Comparison of ENCODE assay signal across 3 cellular contexts in the genomic region with DNA sequence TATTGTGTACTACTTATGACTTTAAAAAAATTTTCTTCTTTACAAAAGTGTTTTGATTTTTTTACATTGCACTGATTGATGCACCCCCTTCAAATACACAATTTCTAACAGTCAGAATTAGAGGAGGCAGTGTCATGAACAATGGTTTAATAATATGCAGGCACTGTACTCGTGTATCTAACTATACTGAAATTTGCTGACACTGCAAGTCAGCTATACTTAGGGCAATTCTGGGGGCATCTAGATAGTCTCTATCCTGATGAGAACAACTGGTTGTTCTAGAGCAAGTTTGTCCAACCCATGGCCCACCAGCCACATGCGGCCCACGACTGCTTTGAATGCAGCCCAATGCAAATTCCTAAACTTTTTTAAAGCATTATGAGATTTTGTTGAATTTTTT.
A peak's percentile ranks its signal among the peaks of the same experiment; 100 is the strongest.
TF ChIP-seq lines count a peak whose summit lies in the region.

No MANE protein-coding gene starts in this region.

TF ChIP-seq in HepG2, 621 proteins besides CTCF, POLR2A, EP300 and RAD21:
- TF ChIP-seq HNRNPK (IDR thresholded peaks at IDR 0.05; ENCODE audit: low read depth, low read length, poor library complexity, severe bottlenecking) (no peak), MAFF (IDR thresholded peaks at IDR 0.05; ENCODE audit: low read depth, low read length) (peak; percentile 94), MAFK (conservative IDR thresholded peaks at IDR 0.05 in 1 of 2, IDR thresholded peaks at IDR 0.05 in 1 of 2; ENCODE audit: low read length in 2 of 2) (peak; percentile 93 to 98), ZNF800 (CRISPR knock-in tag; IDR thresholded peaks at IDR 0.05) (no peak), ZNF775 (CRISPR knock-in tag; IDR thresholded peaks at IDR 0.05; ENCODE audit: borderline replicate concordance) (no peak), ZNF766 (CRISPR knock-in tag; IDR thresholded peaks at IDR 0.05; ENCODE audit: borderline replicate concordance) (no peak), ZNF549 (CRISPR knock-in tag; IDR thresholded peaks at IDR 0.05) (no peak), SMAD1 (CRISPR knock-in tag; IDR thresholded peaks at IDR 0.05; ENCODE audit: borderline replicate concordance, low read depth) (no peak), ZNF703 (CRISPR knock-in tag; IDR thresholded peaks at IDR 0.05; ENCODE audit: borderline replicate concordance) (no peak), TAF15 (IDR thresholded peaks at IDR 0.05; ENCODE audit: low read depth, low read length, poor library complexity, severe bottlenecking) (no peak), ZNF629 (CRISPR knock-in tag; conservative IDR thresholded peaks at IDR 0.05) (no peak)

TF ChIP-seq in IMR-90, 13 proteins besides CTCF, POLR2A, EP300 and RAD21:
- TF ChIP-seq CEBPB (IDR thresholded peaks at IDR 0.05; ENCODE audit: low read depth, low read length): no peak
- peak; percentile 97 for TF ChIP-seq MAFK (IDR thresholded peaks at IDR 0.05; ENCODE audit: low read depth, low read length)
- TF ChIP-seq NFE2L2 (IDR thresholded peaks at IDR 0.05; ENCODE audit: low read depth, low read length): no peak
- no peak for TF ChIP-seq CHD1 (IDR thresholded peaks at IDR 0.05; ENCODE audit: low read depth, low read length)
- no peak for TF ChIP-seq RFX5 (IDR thresholded peaks at IDR 0.05; ENCODE audit: low read depth, low read length)

TF ChIP-seq in H1, 55 proteins besides CTCF, POLR2A, EP300 and RAD21:
- peak; percentile 75 for TF ChIP-seq MAFK (IDR thresholded peaks at IDR 0.05; ENCODE audit: low read depth, low read length)
- TF ChIP-seq, protein P1, sequence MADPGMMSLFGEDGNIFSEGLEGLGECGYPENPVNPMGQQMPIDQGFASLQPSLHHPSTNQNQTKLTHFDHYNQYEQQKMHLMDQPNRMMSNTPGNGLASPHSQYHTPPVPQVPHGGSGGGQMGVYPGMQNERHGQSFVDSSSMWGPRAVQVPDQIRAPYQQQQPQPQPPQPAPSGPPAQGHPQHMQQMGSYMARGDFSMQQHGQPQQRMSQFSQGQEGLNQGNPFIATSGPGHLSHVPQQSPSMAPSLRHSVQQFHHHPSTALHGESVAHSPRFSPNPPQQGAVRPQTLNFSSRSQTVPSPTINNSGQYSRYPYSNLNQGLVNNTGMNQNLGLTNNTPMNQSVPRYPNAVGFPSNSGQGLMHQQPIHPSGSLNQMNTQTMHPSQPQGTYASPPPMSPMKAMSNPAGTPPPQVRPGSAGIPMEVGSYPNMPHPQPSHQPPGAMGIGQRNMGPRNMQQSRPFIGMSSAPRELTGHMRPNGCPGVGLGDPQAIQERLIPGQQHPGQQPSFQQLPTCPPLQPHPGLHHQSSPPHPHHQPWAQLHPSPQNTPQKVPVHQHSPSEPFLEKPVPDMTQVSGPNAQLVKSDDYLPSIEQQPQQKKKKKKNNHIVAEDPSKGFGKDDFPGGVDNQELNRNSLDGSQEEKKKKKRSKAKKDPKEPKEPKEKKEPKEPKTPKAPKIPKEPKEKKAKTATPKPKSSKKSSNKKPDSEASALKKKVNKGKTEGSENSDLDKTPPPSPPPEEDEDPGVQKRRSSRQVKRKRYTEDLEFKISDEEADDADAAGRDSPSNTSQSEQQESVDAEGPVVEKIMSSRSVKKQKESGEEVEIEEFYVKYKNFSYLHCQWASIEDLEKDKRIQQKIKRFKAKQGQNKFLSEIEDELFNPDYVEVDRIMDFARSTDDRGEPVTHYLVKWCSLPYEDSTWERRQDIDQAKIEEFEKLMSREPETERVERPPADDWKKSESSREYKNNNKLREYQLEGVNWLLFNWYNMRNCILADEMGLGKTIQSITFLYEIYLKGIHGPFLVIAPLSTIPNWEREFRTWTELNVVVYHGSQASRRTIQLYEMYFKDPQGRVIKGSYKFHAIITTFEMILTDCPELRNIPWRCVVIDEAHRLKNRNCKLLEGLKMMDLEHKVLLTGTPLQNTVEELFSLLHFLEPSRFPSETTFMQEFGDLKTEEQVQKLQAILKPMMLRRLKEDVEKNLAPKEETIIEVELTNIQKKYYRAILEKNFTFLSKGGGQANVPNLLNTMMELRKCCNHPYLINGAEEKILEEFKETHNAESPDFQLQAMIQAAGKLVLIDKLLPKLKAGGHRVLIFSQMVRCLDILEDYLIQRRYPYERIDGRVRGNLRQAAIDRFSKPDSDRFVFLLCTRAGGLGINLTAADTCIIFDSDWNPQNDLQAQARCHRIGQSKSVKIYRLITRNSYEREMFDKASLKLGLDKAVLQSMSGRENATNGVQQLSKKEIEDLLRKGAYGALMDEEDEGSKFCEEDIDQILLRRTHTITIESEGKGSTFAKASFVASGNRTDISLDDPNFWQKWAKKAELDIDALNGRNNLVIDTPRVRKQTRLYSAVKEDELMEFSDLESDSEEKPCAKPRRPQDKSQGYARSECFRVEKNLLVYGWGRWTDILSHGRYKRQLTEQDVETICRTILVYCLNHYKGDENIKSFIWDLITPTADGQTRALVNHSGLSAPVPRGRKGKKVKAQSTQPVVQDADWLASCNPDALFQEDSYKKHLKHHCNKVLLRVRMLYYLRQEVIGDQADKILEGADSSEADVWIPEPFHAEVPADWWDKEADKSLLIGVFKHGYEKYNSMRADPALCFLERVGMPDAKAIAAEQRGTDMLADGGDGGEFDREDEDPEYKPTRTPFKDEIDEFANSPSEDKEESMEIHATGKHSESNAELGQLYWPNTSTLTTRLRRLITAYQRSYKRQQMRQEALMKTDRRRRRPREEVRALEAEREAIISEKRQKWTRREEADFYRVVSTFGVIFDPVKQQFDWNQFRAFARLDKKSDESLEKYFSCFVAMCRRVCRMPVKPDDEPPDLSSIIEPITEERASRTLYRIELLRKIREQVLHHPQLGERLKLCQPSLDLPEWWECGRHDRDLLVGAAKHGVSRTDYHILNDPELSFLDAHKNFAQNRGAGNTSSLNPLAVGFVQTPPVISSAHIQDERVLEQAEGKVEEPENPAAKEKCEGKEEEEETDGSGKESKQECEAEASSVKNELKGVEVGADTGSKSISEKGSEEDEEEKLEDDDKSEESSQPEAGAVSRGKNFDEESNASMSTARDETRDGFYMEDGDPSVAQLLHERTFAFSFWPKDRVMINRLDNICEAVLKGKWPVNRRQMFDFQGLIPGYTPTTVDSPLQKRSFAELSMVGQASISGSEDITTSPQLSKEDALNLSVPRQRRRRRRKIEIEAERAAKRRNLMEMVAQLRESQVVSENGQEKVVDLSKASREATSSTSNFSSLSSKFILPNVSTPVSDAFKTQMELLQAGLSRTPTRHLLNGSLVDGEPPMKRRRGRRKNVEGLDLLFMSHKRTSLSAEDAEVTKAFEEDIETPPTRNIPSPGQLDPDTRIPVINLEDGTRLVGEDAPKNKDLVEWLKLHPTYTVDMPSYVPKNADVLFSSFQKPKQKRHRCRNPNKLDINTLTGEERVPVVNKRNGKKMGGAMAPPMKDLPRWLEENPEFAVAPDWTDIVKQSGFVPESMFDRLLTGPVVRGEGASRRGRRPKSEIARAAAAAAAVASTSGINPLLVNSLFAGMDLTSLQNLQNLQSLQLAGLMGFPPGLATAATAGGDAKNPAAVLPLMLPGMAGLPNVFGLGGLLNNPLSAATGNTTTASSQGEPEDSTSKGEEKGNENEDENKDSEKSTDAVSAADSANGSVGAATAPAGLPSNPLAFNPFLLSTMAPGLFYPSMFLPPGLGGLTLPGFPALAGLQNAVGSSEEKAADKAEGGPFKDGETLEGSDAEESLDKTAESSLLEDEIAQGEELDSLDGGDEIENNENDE (IDR thresholded peaks at IDR 0.05; ENCODE audit: insufficient replicate concordance, low read length): no peak
